8 cellular contexts compared by ENCODE assay signal in the genomic region with DNA sequence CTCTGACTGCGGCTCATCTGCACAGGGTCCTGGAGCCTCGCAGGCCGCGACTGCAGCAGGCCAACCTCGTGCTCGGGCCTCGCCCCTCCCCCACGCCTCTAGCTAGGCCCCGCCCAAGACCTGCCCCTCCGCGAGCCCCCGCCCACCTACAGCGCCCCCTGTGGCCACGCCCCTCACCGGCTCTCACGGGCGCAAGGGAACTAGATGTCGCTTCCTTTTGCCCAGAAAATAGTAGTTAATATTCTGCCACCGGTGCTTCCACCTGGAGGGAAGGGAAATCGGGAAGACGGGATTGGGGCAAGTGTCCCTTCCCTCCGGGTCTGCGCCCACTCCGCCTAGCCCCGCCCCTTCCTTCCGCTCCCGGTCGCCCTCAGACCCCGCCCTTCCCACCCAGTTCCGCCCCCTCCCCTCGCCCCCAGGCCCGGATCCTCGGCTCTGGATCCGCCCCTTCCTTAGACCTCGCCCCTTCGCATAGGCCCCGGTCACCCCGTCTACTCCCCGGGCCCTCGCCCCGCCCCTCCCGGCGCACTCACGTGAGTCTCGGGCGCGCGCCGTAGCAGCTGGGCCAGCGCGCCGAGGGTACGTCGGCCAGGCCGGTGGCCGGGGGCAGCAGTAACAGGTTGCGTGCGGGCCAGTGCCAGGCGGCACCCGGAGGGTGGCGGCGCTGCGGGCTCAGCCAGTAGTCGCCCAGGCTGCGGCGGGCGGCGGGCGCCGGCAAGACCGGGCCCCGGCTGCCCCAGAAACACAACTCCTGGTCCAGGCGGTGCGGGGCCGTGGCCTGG. TPM values are rescaled to one million over a fixed set of nuclear protein-coding genes. Genes with fewer than 3 reads are reported as not detected.
DNase-seq lines count a peak whose midpoint lies in the region; ATAC-seq, FAIRE-seq and TF ChIP-seq lines count a peak whose summit lies in the region.

No MANE protein-coding gene starts in this region.

- peak overlapping the region; percentile 90 for H3K4me2 ChIP-seq in neural progenitor cell

- H3K4me1 ChIP-seq in foreskin keratinocyte (peaks cover 4% of the 10 kb centered on the region), neural progenitor cell (peaks cover 16% of the 10 kb centered on the region), stomach smooth muscle (ENCODE audit: control insufficient read depth, insufficient read depth, low read length) (peaks cover 29% of the 10 kb centered on the region)

- H3K36me3 Mint-ChIP-seq in neural progenitor cell, result peaks cover 9% of the 10 kb centered on the region

- ATAC-seq in foreskin keratinocyte, result peak; percentile 87

- DNase-seq in G401 (ENCODE audit: low spot score) (peak; percentile 87), H54 (ENCODE audit: insufficient read length, low spot score) (peak; percentile 91), M059J (ENCODE audit: low read depth) (peak; percentile 90), SHP77 (lab: John Stamatoyannopoulos, UW) (peak; percentile 97 to 99), activated gamma-delta T cell (lab: John Stamatoyannopoulos, UW) (peak; percentile 79), foreskin keratinocyte (peak; percentile 54 to 75), neural progenitor cell (ENCODE audit: low spot score) (peak; percentile 100)

- peaks cover 9% of the 10 kb centered on the region for H4K20me1 ChIP-seq in neural progenitor cell (ENCODE audit: low read depth)

- H2AFZ ChIP-seq in neural progenitor cell (replicated peaks), result peak overlapping the region; percentile 95

- peak overlapping the region; percentile 90 for H3K4me3 Mint-ChIP-seq in neural progenitor cell

- peak overlapping the region; percentile 85 for H3K4me3 ChIP-seq in neural progenitor cell
- peak overlapping the region; percentile 72 to 81 for H3K4me3 ChIP-seq in stomach smooth muscle (ENCODE audit: low read length in 2 of 2)

- no peaks in the 10 kb centered on the region for H3K27me3 ChIP-seq in foreskin keratinocyte
- H3K27me3 ChIP-seq in neural progenitor cell, result peaks cover 19% of the 10 kb centered on the region
- H3K27me3 ChIP-seq in stomach smooth muscle (ENCODE audit: control insufficient read depth in 1 of 2, insufficient read depth in 2 of 2, low read length in 2 of 2), result no peaks in the 10 kb centered on the region

- no peak for FAIRE-seq in H54 (lab: Jason Lieb, UNC)

- H3K36me3 ChIP-seq in neural progenitor cell, result no peaks in the 10 kb centered on the region
- H3K36me3 ChIP-seq in stomach smooth muscle (ENCODE audit: control insufficient read depth in 2 of 2, insufficient read depth in 2 of 2, low read length in 2 of 2), result no peaks in the 10 kb centered on the region

- H3K27me3 Mint-ChIP-seq in neural progenitor cell (ENCODE audit: insufficient read depth, low read depth), result peaks cover 10% of the 10 kb centered on the region

- peak overlapping the region; percentile 91 for H3K27ac Mint-ChIP-seq in neural progenitor cell

- peak; percentile 70 for TF ChIP-seq POLR2A in H54 (IDR thresholded peaks at IDR 0.05; ENCODE audit: low read depth, low read length)

- in situ Hi-C loops in G401 (cut with HindIII; ENCODE audit: low sequenced_read_pairs), result no loop called here

- H3K9ac ChIP-seq in neural progenitor cell, result peak overlapping the region; percentile 45
- peak overlapping the region; percentile 84 to 86 for H3K9ac ChIP-seq in stomach smooth muscle (ENCODE audit: low read length in 2 of 2)

- H3K79me2 ChIP-seq in neural progenitor cell (ENCODE audit: low read depth), result no peaks in the 10 kb centered on the region

- peak overlapping the region; percentile 75 for H3K27ac ChIP-seq in foreskin keratinocyte
- H3K27ac ChIP-seq in neural progenitor cell, result peak overlapping the region; percentile 38
- peak overlapping the region; percentile 76 for H3K27ac ChIP-seq in stomach smooth muscle (ENCODE audit: low read length)

- H3K9me3 ChIP-seq in neural progenitor cell (ENCODE audit: low read depth) (peaks cover 9% of the 10 kb centered on the region), stomach smooth muscle (ENCODE audit: control insufficient read depth in 2 of 2, low read length in 2 of 2) (no peaks in the 10 kb centered on the region)

- H3K9me3 Mint-ChIP-seq in neural progenitor cell, result peaks cover 4% of the 10 kb centered on the region

- peaks cover 43% of the 10 kb centered on the region for H3K4me1 Mint-ChIP-seq in neural progenitor cell

- TF ChIP-seq CTCF in foreskin keratinocyte (conservative IDR thresholded peaks at IDR 0.05) (peak; percentile 65), neural progenitor cell (IDR thresholded peaks at IDR 0.05) (peak; percentile 82)

- peaks cover 19% of the 10 kb centered on the region for H3F3A ChIP-seq in neural progenitor cell (ENCODE audit: low read depth)

RNA-seq across cellular contexts. Expression of gene FAM229A, which starts 11.0 kb away (rescaled TPM):
- total RNA-seq in G401 (2014; rRNA removed; shearing (Covaris generic)), result 0.20 and 0.31 TPM in 2 replicates
- total RNA-seq in M059J (2014; rRNA removed; shearing (Covaris generic)), result 0.42 and 1.2 TPM in 2 replicates
- total RNA-seq in foreskin keratinocyte (0.32 and 0.61 TPM in 2 replicates), neural progenitor cell (ENCODE audit: low replicate concordance) (3.8 and 7.6 TPM in 2 replicates)
- 0.42 and 0.71 TPM in 2 replicates for polyA plus RNA-seq in foreskin keratinocyte

RNA-seq across cellular contexts. Expression of gene TSSK3, which starts 11.1 kb away (rescaled TPM):
- total RNA-seq in G401 (2014; rRNA removed; shearing (Covaris generic)), result 0.20 TPM in 1 of 2 replicates, not detected in the other
- 0.07 TPM in 1 of 2 replicates, not detected in the other for total RNA-seq in M059J (2014; rRNA removed; shearing (Covaris generic))
- total RNA-seq in foreskin keratinocyte, result 0.65 TPM in 1 of 2 replicates, not detected in the other
- 0.06 TPM in 1 of 2 replicates, not detected in the other for polyA plus RNA-seq in foreskin keratinocyte
- not detected in 2 replicates for total RNA-seq in neural progenitor cell (ENCODE audit: low replicate concordance)

RNA-seq across cellular contexts. Expression of gene MARCKSL1, which starts 15.2 kb away (rescaled TPM):
- total RNA-seq in G401 (2014; rRNA removed; shearing (Covaris generic)), result 89.6 and 132 TPM in 2 replicates
- 73.3 and 110 TPM in 2 replicates for total RNA-seq in M059J (2014; rRNA removed; shearing (Covaris generic))
- total RNA-seq in foreskin keratinocyte (14.6 and 26.4 TPM in 2 replicates), neural progenitor cell (ENCODE audit: low replicate concordance) (258 and 542 TPM in 2 replicates)
- 26.5 and 44.2 TPM in 2 replicates for polyA plus RNA-seq in foreskin keratinocyte

RNA-seq across cellular contexts. Expression of gene BSDC1, which starts 43.0 kb away (rescaled TPM):
- total RNA-seq in G401 (2014; rRNA removed; shearing (Covaris generic)), result 40.7 and 47.3 TPM in 2 replicates
- 86.0 and 91.7 TPM in 2 replicates for total RNA-seq in M059J (2014; rRNA removed; shearing (Covaris generic))
- total RNA-seq in foreskin keratinocyte (33.8 and 39.7 TPM in 2 replicates), neural progenitor cell (ENCODE audit: low replicate concordance) (47.5 and 67.4 TPM in 2 replicates)
- 22.2 and 23.0 TPM in 2 replicates for polyA plus RNA-seq in foreskin keratinocyte

RNA-seq across cellular contexts. Expression of gene HDAC1, which starts 59.4 kb away (rescaled TPM):
- total RNA-seq in G401 (2014; rRNA removed; shearing (Covaris generic)), result 191 and 286 TPM in 2 replicates
- 158 and 171 TPM in 2 replicates for total RNA-seq in M059J (2014; rRNA removed; shearing (Covaris generic))
- total RNA-seq in foreskin keratinocyte, result 90.8 and 102 TPM in 2 replicates
- polyA plus RNA-seq in foreskin keratinocyte, result 72.9 and 87.4 TPM in 2 replicates
- total RNA-seq in neural progenitor cell (ENCODE audit: low replicate concordance), result 129 and 145 TPM in 2 replicates

Comparison
In these comparisons a context has a peak if more than half of its experiments do, and no peak if none do; other contexts are left out.
1. Peak in every context shown above with its lines: DNase-seq, ATAC-seq, H3K4me3 ChIP-seq and H3K27ac ChIP-seq.